ENCODE assay signal across 24 cellular contexts in genomic region chr19:19525611-19526380, GRCh38. TPM values are rescaled to one million over a fixed set of nuclear protein-coding genes. Genes with fewer than 3 reads are reported as not detected.
DNase-seq lines count a peak whose midpoint lies in the region; ATAC-seq, FAIRE-seq and TF ChIP-seq lines count a peak whose summit lies in the region.
"Had no signal": no experiment of that assay in that cellular context is flagged by ENCODE, and none has a peak within 500 bp of the region (broad histone marks: within the 10 kb centered on the region; RNA-seq: fewer than 3 reads in every experiment).

No MANE protein-coding gene starts in this region.

- H2BK15ac ChIP-seq in H1 (ENCODE audit: low read length), result no peak overlapping the region

- H3K4me1 Mint-ChIP-seq in activated naive CD8-positive, alpha-beta T cell treated with anti-CD3 and anti-CD28 coated beads, Interleukin-2, amount 50 U/mL, for 24 hours, result peaks cover 15% of the 10 kb centered on the region
- H3K4me1 Mint-ChIP-seq in activated naive CD8-positive, alpha-beta T cell treated with anti-CD3 and anti-CD28 coated beads for 36 hours, result peaks cover 21% of the 10 kb centered on the region
- peaks cover 3% of the 10 kb centered on the region for H3K4me1 Mint-ChIP-seq in CD14-positive monocyte

- H2BK5ac ChIP-seq in H1 (ENCODE audit: low read depth, low read length), result no peak overlapping the region; the same call in 1 of the 2 replicates
- H2BK5ac ChIP-seq in trophoblast cell (ENCODE audit: low read depth, low read length, poor library complexity), result no peak overlapping the region

- H3K9me3 ChIP-seq in Loucy (ENCODE audit: insufficient read depth, low read depth, low read length) (no peaks in the 10 kb centered on the region), H1 (ENCODE audit: insufficient read depth in 2 of 2, low read depth in 1 of 2, low read length in 1 of 2) (no peaks in the 10 kb centered on the region), body of pancreas (no peaks in the 10 kb centered on the region), trophoblast cell (ENCODE audit: insufficient read depth, low read depth, low read length) (peaks cover 4% of the 10 kb centered on the region)
- H3K9me3 ChIP-seq: A549, spleen, tibial nerve had no signal

- H2AK5ac ChIP-seq in H1 (ENCODE audit: low read depth, low read length) (no peak overlapping the region), trophoblast cell (ENCODE audit: low read length) (no peak overlapping the region)

- H4K20me1 ChIP-seq in Loucy (ENCODE audit: insufficient read depth, low read length, poor library complexity, severe bottlenecking), result peaks cover 42% of the 10 kb centered on the region
- H4K20me1 ChIP-seq in H1 (replicated peaks in 1 of 2; ENCODE audit: control insufficient read depth in 1 of 2, insufficient read depth in 2 of 2, low read length in 2 of 2), result peaks cover 9 to 28% of the 10 kb centered on the region in 2 experiments

- POLR2A ChIA-PET in H1 (lab: Charles Lee; ENCODE audit: partially characterized antibody), result interaction anchor here (0.7 to 3.1 kb wide), 6 partner anchors 9 to 19 kb away, joined by 3 to 13 read pairs (median 4); partner anchors contain the start of gene NDUFA13

- H2BK120ac ChIP-seq in H1 (replicated peaks; ENCODE audit: low read depth, low read length), result no peak overlapping the region
- no peak overlapping the region for H2BK120ac ChIP-seq in trophoblast cell (ENCODE audit: insufficient read depth, low read length, poor library complexity)

- no peak for DNase-seq in activated naive CD8-positive, alpha-beta T cell treated with anti-CD3 and anti-CD28 coated beads, Interleukin-2, amount 50 U/mL, for 24 hours
- no peak for DNase-seq in activated naive CD8-positive, alpha-beta T cell treated with anti-CD3 and anti-CD28 coated beads for 36 hours
- DNase-seq in H1 (ENCODE audit: low read depth in 1 of 2, low spot score in 2 of 2) (no peak), body of pancreas (no peak), CD14-positive monocyte (ENCODE audit: low spot score) (no peak), trophoblast cell (no peak)
- DNase-seq: activated B cell treated with CpG ODN at 0.5 μM for 24 hours; activated CD4-positive, alpha-beta memory T cell treated with anti-CD3 and anti-CD28 coated beads for 36 hours; activated effector memory CD4-positive, alpha-beta T cell treated with anti-CD3 and anti-CD28 coated beads, Interleukin-2, amount 50 U/mL, for 16 hours; kidney glomerular epithelial cell; NCI-H1105 treated with DMSO at 0.1 percent for 48 hours; NCI-H2081 treated with DMSO at 0.1 percent for 48 hours; NCI-H510A; spleen; stimulated activated CD4-positive, alpha-beta T cell treated with anti-CD3 and anti-CD28 coated beads, Interleukin-4, amount 100 ng/mL, for 24 hours; T-helper 9 cell had no signal

- H3K4me2 ChIP-seq in Loucy (ENCODE audit: low read depth, low read length, poor library complexity, severe bottlenecking) (peak overlapping the region; percentile 40), H1 (ENCODE audit: insufficient read depth in 1 of 2, low read depth in 2 of 2, low read length in 2 of 2) (no peak overlapping the region), trophoblast cell (ENCODE audit: low read length) (no peak overlapping the region)
- H3K4me2 ChIP-seq: A549 had no signal

- H3F3A ChIP-seq in Loucy (ENCODE audit: low read depth), result no peaks in the 10 kb centered on the region

- no peak overlapping the region for H3K18ac ChIP-seq in H1 (ENCODE audit: extremely low read depth, low read length)
- H3K18ac ChIP-seq in trophoblast cell (ENCODE audit: low read length), result no peak overlapping the region

- WGBS in H1 (ENCODE audit: extremely low coverage in 1 of 2, insufficient coverage in 1 of 2, insufficient read length in 1 of 2, insufficient replicate concordance in 2 of 2, low coverage in 1 of 2, low lambda C conversion rate in 2 of 2, missing lambda C conversion rate in 1 of 2), 2 experiments, result 92% methylated on average over 23 of the region's 23 CpGs; no CpG with 5 or more reads in 1 of the 2 experiments
- 70 to 87% methylated on average over 2 to 20 of the region's 23 CpGs for WGBS in body of pancreas, 2 donors
- no CpG with 5 or more reads among the region's 23 CpGs for WGBS in trophoblast cell (ENCODE audit: extremely low coverage, insufficient coverage, insufficient read length)

- H3K79me1 ChIP-seq in H1 (ENCODE audit: low read depth, low read length) (peaks cover 12% of the 10 kb centered on the region), trophoblast cell (ENCODE audit: low read length) (no peaks in the 10 kb centered on the region)

- H2BK12ac ChIP-seq in H1 (ENCODE audit: low read depth, low read length), result no peak overlapping the region
- no peak overlapping the region for H2BK12ac ChIP-seq in trophoblast cell (ENCODE audit: low read length)

- ATAC-seq in activated naive CD8-positive, alpha-beta T cell treated with anti-CD3 and anti-CD28 coated beads, Interleukin-2, amount 50 U/mL, for 24 hours, result peak; percentile 5
- ATAC-seq in HG03520 (IDR thresholded peaks at IDR 0.05; ENCODE audit: unreplicated experiment) (no peak), body of pancreas (no peak)

- no peak for TF ChIP-seq EP300 in H1 (IDR thresholded peaks at IDR 0.05; ENCODE audit: borderline replicate concordance in 1 of 2, low read depth in 2 of 2, low read length in 2 of 2)

- peaks cover 14% of the 10 kb centered on the region for H3K36me3 Mint-ChIP-seq in activated naive CD8-positive, alpha-beta T cell treated with anti-CD3 and anti-CD28 coated beads, Interleukin-2, amount 50 U/mL, for 24 hours (ENCODE audit: low read depth)
- peaks cover 7% of the 10 kb centered on the region for H3K36me3 Mint-ChIP-seq in activated naive CD8-positive, alpha-beta T cell treated with anti-CD3 and anti-CD28 coated beads for 36 hours
- peaks cover 44 to 79% of the 10 kb centered on the region in 2 donors for H3K36me3 Mint-ChIP-seq in CD14-positive monocyte

- H3K9me2 ChIP-seq in Loucy (replicated peaks; ENCODE audit: low read depth, low read length), result no peaks in the 10 kb centered on the region

- no peak overlapping the region for H3K4ac ChIP-seq in H1 (replicated peaks; ENCODE audit: insufficient read length, low read depth, low read length)
- no peak overlapping the region for H3K4ac ChIP-seq in trophoblast cell (ENCODE audit: low read depth, low read length)

- no peak for FAIRE-seq in H1 (lab: Jason Lieb, UNC)
- FAIRE-seq: A549, endothelial cell of umbilical vein had no signal

- no peak overlapping the region for H3K56ac ChIP-seq in H1 (replicated peaks; ENCODE audit: insufficient read length, low read depth, low read length)

- TF ChIP-seq POLR2A in H1 (IDR thresholded peaks at IDR 0.05; ENCODE audit: control extremely low read depth in 1 of 2, low read depth in 2 of 2, low read length in 2 of 2) (no peak), body of pancreas (IDR thresholded peaks at IDR 0.05) (no peak)

- no peak overlapping the region for H2BK20ac ChIP-seq in H1 (ENCODE audit: low read length)

- H4K12ac ChIP-seq in trophoblast cell (ENCODE audit: low read depth, low read length), result no peak overlapping the region

- H3K27ac Mint-ChIP-seq in activated naive CD8-positive, alpha-beta T cell treated with anti-CD3 and anti-CD28 coated beads, Interleukin-2, amount 50 U/mL, for 24 hours, result no peak overlapping the region
- H3K27ac Mint-ChIP-seq in activated naive CD8-positive, alpha-beta T cell treated with anti-CD3 and anti-CD28 coated beads for 36 hours, result no peak overlapping the region
- peak overlapping the region in 1 of 7 donors; percentile 35 for H3K27ac Mint-ChIP-seq in CD14-positive monocyte
- H3K27ac Mint-ChIP-seq: activated B cell treated with CpG ODN at 0.5 μM for 24 hours; activated CD4-positive, alpha-beta memory T cell treated with anti-CD3 and anti-CD28 coated beads for 36 hours; dendritic cell treated with granulocyte-macrophage colony-stimulating factor and Interleukin-4, amounts not matched to agents 40 ng/mL and 50 ng/mL, for 4 days; stimulated activated naive CD8-positive, alpha-beta T cell treated with anti-CD3 and anti-CD28 coated beads, Interleukin-15, Interleukin-2, amounts not matched to agents 100 ng/mL and 50 ng/mL, for 24 hours had no signal

- TF ChIP-seq CTCF in Loucy (conservative IDR thresholded peaks at IDR 0.05; ENCODE audit: low read length), result no peak; the same call in 1 of the 2 replicates
- peak in 1 of 3 experiments; percentile 14; a peak in 1 of 4 replicates for TF ChIP-seq CTCF in H1 (IDR thresholded peaks at IDR 0.05; ENCODE audit: control extremely low read depth in 1 of 3, insufficient read depth in 1 of 3, low read depth in 1 of 3, low read length in 3 of 3)
- no peak for TF ChIP-seq CTCF in body of pancreas (IDR thresholded peaks at IDR 0.05)
- TF ChIP-seq CTCF in CD14-positive monocyte (IDR thresholded peaks at IDR 0.05), result no peak

- H3K9me3 Mint-ChIP-seq in activated naive CD8-positive, alpha-beta T cell treated with anti-CD3 and anti-CD28 coated beads, Interleukin-2, amount 50 U/mL, for 24 hours, result no peaks in the 10 kb centered on the region
- no peaks in the 10 kb centered on the region for H3K9me3 Mint-ChIP-seq in activated naive CD8-positive, alpha-beta T cell treated with anti-CD3 and anti-CD28 coated beads for 36 hours
- H3K9me3 Mint-ChIP-seq in CD14-positive monocyte, result no peaks in the 10 kb centered on the region
- H3K9me3 Mint-ChIP-seq: activated B cell treated with CpG ODN at 0.5 μM for 24 hours; activated CD4-positive, alpha-beta memory T cell treated with anti-CD3 and anti-CD28 coated beads for 36 hours; dendritic cell treated with granulocyte-macrophage colony-stimulating factor and Interleukin-4, amounts not matched to agents 40 ng/mL and 50 ng/mL, for 4 days; stimulated activated naive CD8-positive, alpha-beta T cell treated with anti-CD3 and anti-CD28 coated beads, Interleukin-15, Interleukin-2, amounts not matched to agents 100 ng/mL and 50 ng/mL, for 24 hours had no signal

- intact Hi-C loops in body of pancreas (cut with DNase I) (loop anchor here (5.0 kb wide), 1 partner anchor 122 kb away; no protein-coding TSS in a partner anchor), CD14-positive monocyte (cut with micrococcal nuclease) (no loop called here)

- CTCF ChIA-PET in H1 (lab: Charles Lee; ENCODE audit: partially characterized antibody), result interaction anchor here (1.0 kb wide), 1 partner anchor 9 kb away, joined by 7 read pairs; no protein-coding TSS in a partner anchor

- H2AFZ ChIP-seq in Loucy (ENCODE audit: low read length) (no peak overlapping the region), H1 (ENCODE audit: low read length) (no peak overlapping the region), trophoblast cell (ENCODE audit: insufficient read depth, low read length, poor library complexity) (no peak overlapping the region)

- no peak overlapping the region for H4K91ac ChIP-seq in H1 (replicated peaks; ENCODE audit: insufficient read length, low read length)
- no peak overlapping the region for H4K91ac ChIP-seq in trophoblast cell (ENCODE audit: low read depth, low read length)

- TF ChIP-seq RAD21 in H1 (IDR thresholded peaks at IDR 0.05 in 1 of 2, conservative IDR thresholded peaks at IDR 0.05 in 1 of 2; ENCODE audit: low read depth in 2 of 2, low read length in 2 of 2), result no peak

- H3K4me3 Mint-ChIP-seq in activated naive CD8-positive, alpha-beta T cell treated with anti-CD3 and anti-CD28 coated beads, Interleukin-2, amount 50 U/mL, for 24 hours, result no peak overlapping the region
- no peak overlapping the region for H3K4me3 Mint-ChIP-seq in activated naive CD8-positive, alpha-beta T cell treated with anti-CD3 and anti-CD28 coated beads for 36 hours
- no peak overlapping the region for H3K4me3 Mint-ChIP-seq in CD14-positive monocyte
- H3K4me3 Mint-ChIP-seq: activated B cell treated with CpG ODN at 0.5 μM for 24 hours; activated CD4-positive, alpha-beta memory T cell treated with anti-CD3 and anti-CD28 coated beads for 36 hours; dendritic cell treated with granulocyte-macrophage colony-stimulating factor and Interleukin-4, amounts not matched to agents 40 ng/mL and 50 ng/mL, for 4 days; stimulated activated naive CD8-positive, alpha-beta T cell treated with anti-CD3 and anti-CD28 coated beads, Interleukin-15, Interleukin-2, amounts not matched to agents 100 ng/mL and 50 ng/mL, for 24 hours had no signal

- H3K36me3 ChIP-seq in Loucy (ENCODE audit: insufficient read depth, low read length), result peaks cover 14% of the 10 kb centered on the region; the same call in 1 of the 2 replicates
- H3K36me3 ChIP-seq in H1 (ENCODE audit: control insufficient read depth in 2 of 4, insufficient read depth in 4 of 4, low read length in 3 of 4), result peaks cover 0 to 30% (median 10%) of the 10 kb centered on the region in 4 experiments; a peak in 6 of 8 replicates
- H3K36me3 ChIP-seq in body of pancreas (replicated peaks in 1 of 2; ENCODE audit: insufficient read depth in 1 of 2, low read depth in 2 of 2), result peaks cover 0 to 3% of the 10 kb centered on the region in 2 donors
- H3K36me3 ChIP-seq in trophoblast cell (ENCODE audit: control insufficient read depth in 1 of 2, insufficient read depth in 2 of 2, low read length in 2 of 2), result peaks cover 46 to 57% of the 10 kb centered on the region in 2 experiments

- H3K4me3 ChIP-seq in Loucy (ENCODE audit: low read length, poor library complexity, severe bottlenecking) (no peak overlapping the region), H1 (ENCODE audit: extremely low read depth in 1 of 4, insufficient read depth in 2 of 4, low read depth in 3 of 4, low read length in 4 of 4) (no peak overlapping the region), body of pancreas (no peak overlapping the region), trophoblast cell (ENCODE audit: low read depth, low read length) (no peak overlapping the region)
- H3K4me3 ChIP-seq: A549, spleen, tibial nerve had no signal

- H3K14ac ChIP-seq in H1 (ENCODE audit: insufficient read length), result no peak overlapping the region
- H3K14ac ChIP-seq in trophoblast cell (ENCODE audit: low read length), result no peak overlapping the region

- H3K27me3 Mint-ChIP-seq in activated naive CD8-positive, alpha-beta T cell treated with anti-CD3 and anti-CD28 coated beads, Interleukin-2, amount 50 U/mL, for 24 hours, result no peaks in the 10 kb centered on the region
- H3K27me3 Mint-ChIP-seq in activated naive CD8-positive, alpha-beta T cell treated with anti-CD3 and anti-CD28 coated beads for 36 hours, result no peaks in the 10 kb centered on the region
- H3K27me3 Mint-ChIP-seq in CD14-positive monocyte (ENCODE audit: low read depth in 3 of 3), result peaks cover 0 to 2% (median 0%) of the 10 kb centered on the region in 3 donors
- H3K27me3 Mint-ChIP-seq: activated B cell treated with CpG ODN at 0.5 μM for 24 hours; activated CD4-positive, alpha-beta memory T cell treated with anti-CD3 and anti-CD28 coated beads for 36 hours; dendritic cell treated with granulocyte-macrophage colony-stimulating factor and Interleukin-4, amounts not matched to agents 40 ng/mL and 50 ng/mL, for 4 days; stimulated activated naive CD8-positive, alpha-beta T cell treated with anti-CD3 and anti-CD28 coated beads, Interleukin-15, Interleukin-2, amounts not matched to agents 100 ng/mL and 50 ng/mL, for 24 hours had no signal

- H3K23ac ChIP-seq in H1 (ENCODE audit: insufficient read length) (no peak overlapping the region), trophoblast cell (ENCODE audit: low read length) (no peak overlapping the region)

- H4K5ac ChIP-seq in H1 (ENCODE audit: insufficient read length, low read depth, low read length), result no peak overlapping the region

- H3K4me1 ChIP-seq in Loucy (ENCODE audit: insufficient read depth, low read length, poor library complexity, severe bottlenecking) (peaks cover 16% of the 10 kb centered on the region), H1 (replicated peaks in 1 of 4; ENCODE audit: control insufficient read depth in 3 of 4, insufficient read depth in 4 of 4, low read length in 3 of 4) (peaks cover 0 to 3% (median 3%) of the 10 kb centered on the region in 4 experiments; a peak in 3 of 7 replicates), body of pancreas (no peaks in the 10 kb centered on the region), trophoblast cell (ENCODE audit: control insufficient read depth in 1 of 2, insufficient read depth in 2 of 2, low read length in 2 of 2) (peaks cover 0 to 2% of the 10 kb centered on the region in 2 experiments)
- H3K4me1 ChIP-seq: A549 had no signal

- no peaks in the 10 kb centered on the region for H3K23me2 ChIP-seq in H1 (ENCODE audit: low read depth, low read length)

- H3K79me2 ChIP-seq in Loucy (ENCODE audit: insufficient read depth, low read length) (peaks cover 44% of the 10 kb centered on the region), H1 (ENCODE audit: control insufficient read depth in 1 of 2, insufficient read depth in 2 of 2, low read length in 2 of 2) (peaks cover 0 to 26% of the 10 kb centered on the region in 2 experiments; a peak in 2 of 4 replicates), trophoblast cell (ENCODE audit: control insufficient read depth, insufficient read depth, low read length, poor library complexity) (no peaks in the 10 kb centered on the region)

- no peak overlapping the region for H3K27ac ChIP-seq in H1 (ENCODE audit: low read depth, low read length)
- no peak overlapping the region for H3K27ac ChIP-seq in body of pancreas
- no peak overlapping the region for H3K27ac ChIP-seq in trophoblast cell (ENCODE audit: low read depth, low read length)
- H3K27ac ChIP-seq: A549, spleen had no signal

- peak overlapping the region; percentile 11; the same call in 1 of the 2 replicates for H4K8ac ChIP-seq in H1 (ENCODE audit: extremely low read depth, insufficient read depth, low read length)
- no peak overlapping the region for H4K8ac ChIP-seq in trophoblast cell (ENCODE audit: low read depth, low read length)

- H3K9ac ChIP-seq in Loucy (ENCODE audit: low read depth, low read length, poor library complexity, severe bottlenecking), result no peak overlapping the region
- H3K9ac ChIP-seq in H1 (replicated peaks in 1 of 4; ENCODE audit: extremely low read depth in 1 of 4, low read depth in 3 of 4, low read length in 3 of 4), result no peak overlapping the region
- no peak overlapping the region for H3K9ac ChIP-seq in trophoblast cell (ENCODE audit: low read length)

- H3K27me3 ChIP-seq in Loucy (ENCODE audit: insufficient read depth, low read length, poor library complexity, severe bottlenecking) (no peaks in the 10 kb centered on the region), H1 (replicated peaks in 1 of 4; ENCODE audit: control insufficient read depth in 3 of 4, extremely low read depth in 1 of 4, insufficient read depth in 3 of 4, low read length in 3 of 4) (no peaks in the 10 kb centered on the region), body of pancreas (no peaks in the 10 kb centered on the region), trophoblast cell (ENCODE audit: insufficient read depth, low read length) (no peaks in the 10 kb centered on the region)
- H3K27me3 ChIP-seq: spleen, tibial nerve had no signal

RNA-seq across cellular contexts. Expression of gene YJEFN3, which starts 2.9 kb away (rescaled TPM):
- total RNA-seq in activated naive CD8-positive, alpha-beta T cell treated with anti-CD3 and anti-CD28 coated beads for 36 hours, result 1 to 10 TPM; 5.7 to 7.8 TPM
- 5.0 and 5.7 TPM in 2 replicates for total RNA-seq in H1 (2021; fragmentation: NEBNext Ultra II Directional; extraction: Animal tissue kit (Norgen Biotek cat#: 25700))
- 9.4 and 17.2 TPM in 2 replicates for polyA plus RNA-seq in H1 (2011; rRNA removed)
- polyA plus RNA-seq in H1 (2011; cell fraction: cytosol; rRNA removed), result 11.9 TPM
- polyA plus RNA-seq in H1 (2011; cell fraction: nucleus; rRNA removed), result 42.5 TPM
- polyA plus RNA-seq in H1 (2012, experiment 1 of 2), result 9.3 to 12.5 TPM (median 12.0 TPM) in 4 replicates
- 5.3 TPM for polyA plus RNA-seq in H1 (2012, experiment 2 of 2)
- polyA plus RNA-seq in H1 (2013, experiment 1 of 2), result 5.6 TPM
- polyA plus RNA-seq in H1 (2013, experiment 2 of 2), result 5.0 TPM
- polyA minus RNA-seq in H1 (2011; rRNA and poly(A)+ RNA removed), result 0.71 and 1.0 TPM in 2 replicates
- 1.5 TPM for polyA minus RNA-seq in H1 (2011; cell fraction: cytosol; rRNA and poly(A)+ RNA removed)
- polyA minus RNA-seq in H1 (2011; cell fraction: nucleus; rRNA and poly(A)+ RNA removed), result 3.4 TPM
- 10 to 100 TPM in 1 of 2 donors, 1 to 10 TPM in 1; 2.6 to 11.2 TPM for total RNA-seq in body of pancreas
- polyA plus RNA-seq in CD14-positive monocyte, result not detected
- polyA plus RNA-seq in trophoblast cell (2013), result 4.5 and 4.6 TPM in 2 replicates

RNA-seq across cellular contexts. Expression of gene NDUFA13, which starts 9.8 kb away (rescaled TPM):
- total RNA-seq in activated naive CD8-positive, alpha-beta T cell treated with anti-CD3 and anti-CD28 coated beads for 36 hours, result 100 to 1,000 TPM; 306 to 312 TPM
- total RNA-seq in H1 (2021; fragmentation: NEBNext Ultra II Directional; extraction: Animal tissue kit (Norgen Biotek cat#: 25700)), result 413 and 425 TPM in 2 replicates
- 1,105 and 1,309 TPM in 2 replicates for polyA plus RNA-seq in H1 (2011; rRNA removed)
- polyA plus RNA-seq in H1 (2011; cell fraction: cytosol; rRNA removed), result 1,197 TPM
- polyA plus RNA-seq in H1 (2011; cell fraction: nucleus; rRNA removed), result 627 TPM
- 415 to 713 TPM (median 615 TPM) in 4 replicates for polyA plus RNA-seq in H1 (2012, experiment 1 of 2)
- 1,304 TPM for polyA plus RNA-seq in H1 (2012, experiment 2 of 2)
- polyA plus RNA-seq in H1 (2013, experiment 1 of 2), result 247 TPM
- polyA plus RNA-seq in H1 (2013, experiment 2 of 2), result 247 TPM
- polyA minus RNA-seq in H1 (2011; rRNA and poly(A)+ RNA removed), result 97.5 and 101 TPM in 2 replicates
- 111 TPM for polyA minus RNA-seq in H1 (2011; cell fraction: cytosol; rRNA and poly(A)+ RNA removed)
- 98.8 TPM for polyA minus RNA-seq in H1 (2011; cell fraction: nucleus; rRNA and poly(A)+ RNA removed)
- 10 to 100 TPM; 32.0 to 38.4 TPM for total RNA-seq in body of pancreas
- 100 to 1,000 TPM; 361 to 433 TPM for polyA plus RNA-seq in CD14-positive monocyte
- polyA plus RNA-seq in trophoblast cell (2013), result 160 and 164 TPM in 2 replicates

RNA-seq across cellular contexts. Expression of gene TSSK6, which starts 10.4 kb away (rescaled TPM):
- 1 to 10 TPM; 3.0 to 3.1 TPM for total RNA-seq in activated naive CD8-positive, alpha-beta T cell treated with anti-CD3 and anti-CD28 coated beads for 36 hours
- 2.9 and 3.6 TPM in 2 replicates for total RNA-seq in H1 (2021; fragmentation: NEBNext Ultra II Directional; extraction: Animal tissue kit (Norgen Biotek cat#: 25700))
- polyA plus RNA-seq in H1 (2011; rRNA removed) (7.8 and 12.1 TPM in 2 replicates), CD14-positive monocyte (under 1 TPM in 1 of 2 donors, not detected in 1; 0.27 TPM)
- polyA plus RNA-seq in H1 (2011; cell fraction: cytosol; rRNA removed), result 6.9 TPM
- polyA plus RNA-seq in H1 (2011; cell fraction: nucleus; rRNA removed), result 9.3 TPM
- 2.1 to 4.3 TPM (median 3.4 TPM) in 4 replicates for polyA plus RNA-seq in H1 (2012, experiment 1 of 2)
- polyA plus RNA-seq in H1 (2012, experiment 2 of 2), result 3.8 TPM
- polyA plus RNA-seq in H1 (2013, experiment 1 of 2), result 1.6 TPM
- polyA plus RNA-seq in H1 (2013, experiment 2 of 2), result 1.1 TPM
- polyA minus RNA-seq in H1 (2011; rRNA and poly(A)+ RNA removed), result 1.9 and 2.4 TPM in 2 replicates
- 2.9 TPM for polyA minus RNA-seq in H1 (2011; cell fraction: cytosol; rRNA and poly(A)+ RNA removed)
- 8.6 TPM for polyA minus RNA-seq in H1 (2011; cell fraction: nucleus; rRNA and poly(A)+ RNA removed)
- total RNA-seq in body of pancreas, result 1 to 10 TPM; 2.1 to 2.6 TPM
- 1.1 and 1.4 TPM in 2 replicates for polyA plus RNA-seq in trophoblast cell (2013)

RNA-seq across cellular contexts. Expression of gene CILP2, which starts 12.3 kb away (rescaled TPM):
- total RNA-seq in activated naive CD8-positive, alpha-beta T cell treated with anti-CD3 and anti-CD28 coated beads for 36 hours, result under 1 TPM; 0.18 to 0.23 TPM
- total RNA-seq in H1 (2021; fragmentation: NEBNext Ultra II Directional; extraction: Animal tissue kit (Norgen Biotek cat#: 25700)), result 5.8 and 5.9 TPM in 2 replicates
- polyA plus RNA-seq in H1 (2011; rRNA removed), result 4.4 and 8.2 TPM in 2 replicates
- 4.4 TPM for polyA plus RNA-seq in H1 (2011; cell fraction: cytosol; rRNA removed)
- 11.5 TPM for polyA plus RNA-seq in H1 (2011; cell fraction: nucleus; rRNA removed)
- polyA plus RNA-seq in H1 (2012, experiment 1 of 2), result 2.7 to 4.9 TPM (median 4.1 TPM) in 4 replicates
- polyA plus RNA-seq in H1 (2012, experiment 2 of 2), result 5.0 TPM
- polyA plus RNA-seq in H1 (2013, experiment 1 of 2), result 14.1 TPM
- polyA plus RNA-seq in H1 (2013, experiment 2 of 2), result 10.8 TPM
- 1.6 and 1.9 TPM in 2 replicates for polyA minus RNA-seq in H1 (2011; rRNA and poly(A)+ RNA removed)
- polyA minus RNA-seq in H1 (2011; cell fraction: cytosol; rRNA and poly(A)+ RNA removed), result 4.0 TPM
- 4.1 TPM for polyA minus RNA-seq in H1 (2011; cell fraction: nucleus; rRNA and poly(A)+ RNA removed)
- total RNA-seq in body of pancreas, result under 1 TPM in 1 of 2 donors, not detected in 1; 0.66 TPM
- polyA plus RNA-seq in CD14-positive monocyte, result not detected
- polyA plus RNA-seq in trophoblast cell (2013), result 0.52 and 0.56 TPM in 2 replicates
- total RNA-seq: endothelial cell of umbilical vein, lung microvascular endothelial cell had no signal

Comparison
In these comparisons a context has a peak if more than half of its experiments do, and no peak if none do; other contexts are left out.
1. RNA of gene NDUFA13, which starts 9.8 kb away (total RNA-seq): 413 to 425 TPM in H1 and 306 to 312 TPM in activated naive CD8-positive, alpha-beta T cell treated with anti-CD3 and anti-CD28 coated beads for 36 hours; 32.0 to 38.4 TPM in body of pancreas; every median in the first group is over 4 times any median in the second.